Comparison of ENCODE assay signal across 10 cellular contexts in genomic region chr12:104596128-104596799, GRCh38.
DNase-seq lines count a peak whose midpoint lies in the region; ATAC-seq and TF ChIP-seq lines count a peak whose summit lies in the region.
"Had no signal": no experiment of that assay in that cellular context is flagged by ENCODE, and none has a peak within 500 bp of the region (broad histone marks: within the 10 kb centered on the region; RNA-seq: fewer than 3 reads in every experiment).

No MANE protein-coding gene starts in this region.

- no peak overlapping the region for H3K56ac ChIP-seq in IMR-90 (ENCODE audit: extremely low read depth, insufficient read depth, low read length)

- no peaks in the 10 kb centered on the region for H4K20me1 ChIP-seq in IMR-90 (ENCODE audit: insufficient read depth, low read length)

- H3K14ac ChIP-seq in IMR-90 (replicated peaks; ENCODE audit: low read depth, low read length) (peak overlapping the region; percentile 4; the same call in 1 of the 2 replicates), mesenchymal stem cell (ENCODE audit: low read length in 2 of 2) (no peak overlapping the region)

- H2BK5ac ChIP-seq in IMR-90 (ENCODE audit: low read depth, low read length, poor library complexity, severe bottlenecking): no peak overlapping the region
- H2BK5ac ChIP-seq in mesenchymal stem cell (ENCODE audit: low read depth, low read length, poor library complexity, severe bottlenecking): no peak overlapping the region

- H2AK5ac ChIP-seq in IMR-90 (ENCODE audit: low read depth, low read length) (no peak overlapping the region), mesenchymal stem cell (ENCODE audit: low read length, severe bottlenecking) (no peak overlapping the region)

- no peak overlapping the region for H3K18ac ChIP-seq in IMR-90 (ENCODE audit: low read depth, low read length)
- peak overlapping the region; percentile 29 to 82 for H3K18ac ChIP-seq in mesenchymal stem cell (ENCODE audit: low read depth in 1 of 2, low read length in 2 of 2)

- TF ChIP-seq RAD21 in IMR-90 (IDR thresholded peaks at IDR 0.05; ENCODE audit: low read length): no peak

- no peak for TF ChIP-seq POLR2A in IMR-90 (IDR thresholded peaks at IDR 0.05; ENCODE audit: low read depth, low read length)

- H4K91ac ChIP-seq in IMR-90 (ENCODE audit: insufficient read depth, low read depth, low read length) (no peak overlapping the region), mesenchymal stem cell (ENCODE audit: low read length) (no peak overlapping the region)

- TF ChIP-seq CTCF in IMR-90 (conservative IDR thresholded peaks at IDR 0.05; ENCODE audit: low read depth, low read length) (no peak), brain microvascular endothelial cell (IDR thresholded peaks at IDR 0.05; ENCODE audit: low read depth, low read length, missing control alignments) (no peak)

- H2BK20ac ChIP-seq in IMR-90 (ENCODE audit: low read depth, low read length): peak overlapping the region; percentile 23; the same call in 1 of the 2 replicates

- peak; percentile 63 for DNase-seq in A172 (ENCODE audit: low spot score)
- DNase-seq in IMR-90: peak; percentile 86
- peak; percentile 84 for DNase-seq in brain microvascular endothelial cell
- DNase-seq in mesenchymal stem cell: peak; percentile 95
- DNase-seq in NCI-H1436 (lab: John Stamatoyannopoulos, UW): no peak
- DNase-seq in COLO668 (lab: John Stamatoyannopoulos, UW; ENCODE audit: unreplicated experiment): no peak
- DNase-seq in NCI-H2227 (lab: John Stamatoyannopoulos, UW; ENCODE audit: unreplicated experiment): no peak
- no peak for DNase-seq in NCI-H1092 treated with DMSO at 0.1 percent for 48 hours (lab: John Stamatoyannopoulos, UW)
- DNase-seq: CD8-positive, alpha-beta T cell; NCI-H524 had no signal

- H2AFZ ChIP-seq in IMR-90 (replicated peaks; ENCODE audit: low read length, poor library complexity) (peak overlapping the region; percentile 65), mesenchymal stem cell (ENCODE audit: low read depth, low read length) (peak overlapping the region; percentile 10)

- no peak overlapping the region for H4K8ac ChIP-seq in IMR-90 (ENCODE audit: low read depth in 2 of 2, low read length in 2 of 2)
- no peak overlapping the region for H4K8ac ChIP-seq in mesenchymal stem cell (ENCODE audit: low read length)

- H3K9me3 ChIP-seq in IMR-90 (ENCODE audit: control insufficient read depth, insufficient read depth, low read length): no peaks in the 10 kb centered on the region
- no peaks in the 10 kb centered on the region for H3K9me3 ChIP-seq in mesenchymal stem cell (ENCODE audit: control insufficient read depth, low read length)

- no peak overlapping the region; the same call in 1 of the 2 replicates for H3K4ac ChIP-seq in IMR-90 (ENCODE audit: low read depth, low read length)
- peak overlapping the region in 1 of 2 experiments; percentile 77 for H3K4ac ChIP-seq in mesenchymal stem cell (ENCODE audit: low read depth in 1 of 2, low read length in 2 of 2)

- no peak overlapping the region for H3K9ac ChIP-seq in IMR-90 (ENCODE audit: low read depth, low read length)
- peak overlapping the region; percentile 45 for H3K9ac ChIP-seq in mesenchymal stem cell (ENCODE audit: low read length)

- intact Hi-C loops in IMR-90 (cut with micrococcal nuclease): no loop called here

- dilution Hi-C loops in IMR-90 (cut with HindIII; ENCODE audit: low sequenced_read_pairs, unreplicated experiment): no loop called here

- POLR2A ChIA-PET in IMR-90 (lab: Charles Lee; ENCODE audit: unreplicated experiment): no interaction called here

- peaks cover 5% of the 10 kb centered on the region; the same call in 1 of the 2 replicates for H3K9me1 ChIP-seq in IMR-90 (ENCODE audit: insufficient read depth, low read length)

- BruUV-seq in IMR-90 (replicated peaks; lab: Mats Ljungman, UMichigan): no TSS peak

- H3K36me3 ChIP-seq in IMR-90 (ENCODE audit: control insufficient read depth, insufficient read depth, low read length) (no peaks in the 10 kb centered on the region), brain microvascular endothelial cell (replicated peaks) (no peaks in the 10 kb centered on the region), mesenchymal stem cell (ENCODE audit: control insufficient read depth in 1 of 2, insufficient read depth in 2 of 2, low read depth in 1 of 2, low read length in 2 of 2) (no peaks in the 10 kb centered on the region)

- H3K4me3 ChIP-seq in IMR-90 (ENCODE audit: insufficient read depth, low read depth, low read length) (no peak overlapping the region), brain microvascular endothelial cell (ENCODE audit: low read depth, low read length) (no peak overlapping the region), mesenchymal stem cell (ENCODE audit: insufficient read depth in 1 of 2, low read depth in 1 of 2, low read length in 2 of 2) (peak overlapping the region in 1 of 2 experiments; percentile 60)

- CTCF ChIA-PET in IMR-90 (lab: Yijun Ruan, JAX): interaction anchor here (0.7 kb wide), 1 partner anchor 29 kb away, joined by 3 read pairs; no protein-coding TSS in a partner anchor

- H3K23ac ChIP-seq in IMR-90 (ENCODE audit: low read depth, low read length) (no peak overlapping the region), mesenchymal stem cell (ENCODE audit: low read length in 2 of 2) (no peak overlapping the region)

- H4K5ac ChIP-seq in IMR-90 (ENCODE audit: low read depth, low read length): no peak overlapping the region

- WGBS in IMR-90 (ENCODE audit: extremely low coverage in 2 of 2, insufficient read length in 1 of 2), 2 experiments: 33% methylated on average over 9 of the region's 12 CpGs; no CpG with 5 or more reads in 1 of the 2 experiments
- 13% methylated on average over 11 of the region's 12 CpGs for WGBS in mesenchymal stem cell

- H3K27ac ChIP-seq in IMR-90 (ENCODE audit: insufficient read depth, low read length) (no peak overlapping the region), brain microvascular endothelial cell (peak overlapping the region; percentile 0), mesenchymal stem cell (ENCODE audit: low read length, poor library complexity, severe bottlenecking) (no peak overlapping the region)

- no peaks in the 10 kb centered on the region for H3K4me1 ChIP-seq in IMR-90 (ENCODE audit: control insufficient read depth, insufficient read depth, low read length)
- H3K4me1 ChIP-seq in mesenchymal stem cell (ENCODE audit: control insufficient read depth, insufficient read depth, low read depth, low read length): peaks cover 1% of the 10 kb centered on the region

- no peaks in the 10 kb centered on the region; a peak in 1 of 4 replicates for H3K79me1 ChIP-seq in IMR-90 (ENCODE audit: low read depth in 1 of 2, low read length in 2 of 2)
- H3K79me1 ChIP-seq in mesenchymal stem cell (replicated peaks; ENCODE audit: low read length, poor library complexity, severe bottlenecking): no peaks in the 10 kb centered on the region

- H2BK120ac ChIP-seq in IMR-90 (ENCODE audit: low read depth, low read length) (no peak overlapping the region), mesenchymal stem cell (ENCODE audit: low read depth, low read length) (no peak overlapping the region)

- in situ Hi-C loops in IMR-90 (cut with MboI; ENCODE audit: low sequenced_read_pairs): no loop called here
- in situ Hi-C loops in brain microvascular endothelial cell (cut with HindIII; ENCODE audit: low pct_ligation_motif_present, low sequenced_read_pairs): no loop called here

- H3K27me3 ChIP-seq in IMR-90 (ENCODE audit: control insufficient read depth, insufficient read depth, low read length) (no peaks in the 10 kb centered on the region), brain microvascular endothelial cell (replicated peaks) (no peaks in the 10 kb centered on the region), mesenchymal stem cell (ENCODE audit: control insufficient read depth in 1 of 2, insufficient read depth in 1 of 2, low read length in 2 of 2) (peaks cover 0 to 15% of the 10 kb centered on the region in 2 experiments)

- ATAC-seq in IMR-90 (ENCODE audit: low read depth): peak; percentile 74
- ATAC-seq: CD8-positive, alpha-beta T cell had no signal

- peak overlapping the region; percentile 46 for H2AK9ac ChIP-seq in IMR-90 (replicated peaks; ENCODE audit: low read depth, low read length, poor library complexity)

- peak overlapping the region in 1 of 2 experiments; percentile 84 for H2BK12ac ChIP-seq in mesenchymal stem cell (ENCODE audit: low read length in 2 of 2)

- no peak overlapping the region for H2BK15ac ChIP-seq in IMR-90 (ENCODE audit: low read depth, low read length)
- no peak overlapping the region for H2BK15ac ChIP-seq in mesenchymal stem cell (ENCODE audit: low read depth, poor library complexity, severe bottlenecking)

- H3K4me2 ChIP-seq in IMR-90 (ENCODE audit: low read depth, low read length) (peak overlapping the region; percentile 41), mesenchymal stem cell (ENCODE audit: low read length, poor library complexity, severe bottlenecking) (no peak overlapping the region)

TF ChIP-seq in IMR-90, 13 proteins besides CTCF, POLR2A, EP300 and RAD21:
- TF ChIP-seq RCOR1 (IDR thresholded peaks at IDR 0.05; ENCODE audit: insufficient replicate concordance, low read length) (no peak), MXI1 (IDR thresholded peaks at IDR 0.05; ENCODE audit: borderline replicate concordance, low read depth, low read length) (no peak), RFX5 (IDR thresholded peaks at IDR 0.05; ENCODE audit: low read depth, low read length) (no peak), CEBPB (IDR thresholded peaks at IDR 0.05; ENCODE audit: low read depth, low read length) (no peak), CHD1 (IDR thresholded peaks at IDR 0.05; ENCODE audit: low read depth, low read length) (no peak), USF2 (IDR thresholded peaks at IDR 0.05; ENCODE audit: low read depth, low read length) (no peak)
TF ChIP-seq in IMR-90: peak in this region for 0.

Comparison
In these comparisons a context has a peak if more than half of its experiments do, and no peak if none do; other contexts are left out.
1. DNase-seq: peak in A172 (single experiment), IMR-90 (single experiment), brain microvascular endothelial cell (single experiment) and mesenchymal stem cell (single experiment); none in NCI-H1436 (single experiment), COLO668 (single experiment), NCI-H2227 (single experiment) and NCI-H1092 treated with DMSO at 0.1 percent for 48 hours (single experiment).